ENCODE assay signal across 8 cellular contexts in genomic region chr9:88387733-88388202, GRCh38. TPM values are rescaled to one million over a fixed set of nuclear protein-coding genes. Genes with fewer than 3 reads are reported as not detected.
A peak's percentile ranks its signal among the peaks of the same experiment; 100 is the strongest.
DNase-seq lines count a peak whose midpoint lies in the region; ATAC-seq and TF ChIP-seq lines count a peak whose summit lies in the region.

No MANE protein-coding gene starts in this region.

- TF ChIP-seq CTCF in HL-60 (IDR thresholded peaks at IDR 0.05; ENCODE audit: insufficient read depth, low read length) (no peak), body of pancreas (IDR thresholded peaks at IDR 0.05) (peak in 2 of 7 experiments; percentile 12 to 20), gastrocnemius medialis (IDR thresholded peaks at IDR 0.05 in 4 of 5, conservative IDR thresholded peaks at IDR 0.05 in 1 of 5) (no peak)

- peak overlapping the region; percentile 51 for H3K27ac ChIP-seq in CD4-positive, CD25-positive, alpha-beta regulatory T cell (ENCODE audit: insufficient read depth, low read length, poor library complexity, severe bottlenecking)
- H3K27ac ChIP-seq in HL-60 (replicated peaks) (peak overlapping the region; percentile 53), body of pancreas (peak overlapping the region; percentile 87 to 97 (median 94)), gastrocnemius medialis (peak overlapping the region; percentile 48 to 70 (median 62))

- peak overlapping the region; percentile 86 to 95 (median 94) for H3K27ac Mint-ChIP-seq in CD4-positive, CD25-positive, alpha-beta regulatory T cell
- peak overlapping the region; percentile 90 for H3K27ac Mint-ChIP-seq in T-cell

- no peaks in the 10 kb centered on the region for H3K27me3 Mint-ChIP-seq in CD4-positive, CD25-positive, alpha-beta regulatory T cell
- H3K27me3 Mint-ChIP-seq in T-cell = no peaks in the 10 kb centered on the region

- POLR2A ChIA-PET in T-cell (lab: Charles Lee) = no interaction called here

- 0% methylated on average over 3 to 34 of the region's 35 CpGs for WGBS in body of pancreas, 2 donors

- in situ Hi-C loops in gastrocnemius medialis (cut with MboI; ENCODE audit: low sequenced_read_pairs in 4 of 4) = no loop called here

- DNase-seq in CD4-positive, CD25-positive, alpha-beta regulatory T cell = peak in 1 of 3 donors; percentile 56
- peak; percentile 24 to 29 for DNase-seq in HL-60 (ENCODE audit: low read depth in 1 of 2, low spot score in 1 of 2)
- DNase-seq in T-cell = peak in 27 of 34 experiments; percentile 1 to 58 (median 30)
- peak in 3 of 4 donors; percentile 59 to 62 (median 60) for DNase-seq in body of pancreas
- no peak for DNase-seq in gastrocnemius medialis

- H3K36me3 Mint-ChIP-seq in CD4-positive, CD25-positive, alpha-beta regulatory T cell = peaks cover 3% of the 10 kb centered on the region
- H3K36me3 Mint-ChIP-seq in T-cell = peaks cover 3% of the 10 kb centered on the region

- TF ChIP-seq POLR2A in body of pancreas (IDR thresholded peaks at IDR 0.05) (peak; percentile 72 to 92 (median 90)), gastrocnemius medialis (IDR thresholded peaks at IDR 0.05) (no peak)

- H3K9me3 ChIP-seq in CD4-positive, CD25-positive, alpha-beta regulatory T cell (ENCODE audit: control insufficient read depth in 2 of 2, low read length in 2 of 2) = no peaks in the 10 kb centered on the region
- H3K9me3 ChIP-seq in body of pancreas (no peaks in the 10 kb centered on the region), iPS-18c (ENCODE audit: control insufficient read depth, insufficient read depth, low read length) (no peaks in the 10 kb centered on the region), gastrocnemius medialis (no peaks in the 10 kb centered on the region)

- peak overlapping the region; percentile 72 for H3K4me3 ChIP-seq in CD4-positive, CD25-positive, alpha-beta regulatory T cell (ENCODE audit: low read depth, low read length)
- H3K4me3 ChIP-seq in HL-60 (replicated peaks; ENCODE audit: insufficient read depth, low read length) (peak overlapping the region; percentile 79), body of pancreas (peak overlapping the region; percentile 21 to 30), iPS-18c (ENCODE audit: insufficient read depth, low read depth, low read length) (peak overlapping the region; percentile 90), gastrocnemius medialis (peak overlapping the region; percentile 59 to 70 (median 63))

- H3K4me1 Mint-ChIP-seq in CD4-positive, CD25-positive, alpha-beta regulatory T cell = peaks cover 15 to 30% (median 18%) of the 10 kb centered on the region in 4 donors
- peaks cover 25 to 35% (median 30%) of the 10 kb centered on the region in 3 donors for H3K4me1 Mint-ChIP-seq in T-cell

- H3K9me3 Mint-ChIP-seq in CD4-positive, CD25-positive, alpha-beta regulatory T cell = peaks cover 0 to 3% (median 0%) of the 10 kb centered on the region in 7 donors
- H3K9me3 Mint-ChIP-seq in T-cell = no peaks in the 10 kb centered on the region

- no peaks in the 10 kb centered on the region for H3K36me3 ChIP-seq in CD4-positive, CD25-positive, alpha-beta regulatory T cell (ENCODE audit: control insufficient read depth, insufficient read depth, low read length)
- H3K36me3 ChIP-seq in body of pancreas (replicated peaks in 1 of 2; ENCODE audit: insufficient read depth in 1 of 2, low read depth in 2 of 2) (no peaks in the 10 kb centered on the region), gastrocnemius medialis (no peaks in the 10 kb centered on the region)

- no peaks in the 10 kb centered on the region for H3K27me3 ChIP-seq in CD4-positive, CD25-positive, alpha-beta regulatory T cell (ENCODE audit: control insufficient read depth, insufficient read depth, low read length)
- H3K27me3 ChIP-seq in HL-60 (ENCODE audit: insufficient read depth, poor library complexity, severe bottlenecking) (no peaks in the 10 kb centered on the region), body of pancreas (no peaks in the 10 kb centered on the region), gastrocnemius medialis (peaks cover 0 to 6% (median 0%) of the 10 kb centered on the region in 3 donors)

- CTCF ChIA-PET in T-cell (lab: Charles Lee) = interaction anchor here in 1 of 2 donors (0.5 kb wide), 1 partner anchor 78 kb away, joined by 3 read pairs; no protein-coding TSS in a partner anchor

- intact Hi-C loops in body of pancreas (cut with DNase I) (no loop called here), gastrocnemius medialis (cut with DNase I; ENCODE audit: low total_unique reads) (loop anchor here (2.0 kb wide), 1 partner anchor 661 kb away; the partner anchor contains the start of gene CTSL)

- peak overlapping the region; percentile 88 to 95 (median 90) for H3K4me3 Mint-ChIP-seq in CD4-positive, CD25-positive, alpha-beta regulatory T cell
- H3K4me3 Mint-ChIP-seq in T-cell = peak overlapping the region; percentile 86 to 92 (median 89)

- H3K4me1 ChIP-seq in CD4-positive, CD25-positive, alpha-beta regulatory T cell (ENCODE audit: control insufficient read depth, insufficient read depth, low read length, poor library complexity, severe bottlenecking) = peaks cover 16% of the 10 kb centered on the region
- H3K4me1 ChIP-seq in body of pancreas (peaks cover 25% of the 10 kb centered on the region), gastrocnemius medialis (no peaks in the 10 kb centered on the region)

- ATAC-seq in CD4-positive, CD25-positive, alpha-beta regulatory T cell (ENCODE audit: low read depth in 2 of 2) = peak; percentile 13 to 19
- ATAC-seq in GM19351 (IDR thresholded peaks at IDR 0.05; ENCODE audit: unreplicated experiment) (peak; percentile 15), T-cell (replicated peaks in 1 of 4) (peak; percentile 21 to 49 (median 30)), body of pancreas (peak; percentile 33), gastrocnemius medialis (peak; percentile 38 to 57), HG03442 (IDR thresholded peaks at IDR 0.05; ENCODE audit: unreplicated experiment) (no peak)

RNA-seq across cellular contexts. Expression of gene SPIN1, which starts 0.5 kb away (rescaled TPM):
- 21.4 TPM for total RNA-seq in CD4-positive, CD25-positive, alpha-beta regulatory T cell
- 10 to 100 TPM; 15.0 to 21.4 (median 17.7) TPM for polyA plus RNA-seq in CD4-positive, CD25-positive, alpha-beta regulatory T cell
- total RNA-seq in T-cell = 10 to 100 TPM; 24.8 to 35.0 (median 29.4) TPM
- total RNA-seq in body of pancreas = 10 to 100 TPM; 21.8 to 42.8 TPM
- 10 to 100 TPM in 1 of 4 donors, 1 to 10 TPM in 3; 5.5 to 11.9 (median 6.6) TPM for total RNA-seq in gastrocnemius medialis

Comparison
In these comparisons a context has a peak if more than half of its experiments do, and no peak if none do; other contexts are left out.
1. DNase-seq: peak in HL-60 (2 of 2), T-cell (27 of 34) and body of pancreas (3 of 4); none in gastrocnemius medialis (0 of 2).
2. H3K4me3 ChIP-seq: peak in every context shown above with its lines; median percentile 90 in iPS-18c; 79 in HL-60; 72 in CD4-positive, CD25-positive, alpha-beta regulatory T cell; 63 in gastrocnemius medialis; 26 in body of pancreas.
3. POLR2A ChIP-seq: peak in body of pancreas (3 of 3); none in gastrocnemius medialis (0 of 2).
4. Peak in every context shown above with its lines, with median percentiles within 50 percentile points of each other: H3K27ac ChIP-seq.